In genomic region chr7:21579341-21580072, GRCh38 we compare ENCODE assay signal across 11 cellular contexts. TPM values are rescaled to one million over a fixed set of nuclear protein-coding genes. Genes with fewer than 3 reads are reported as not detected.
DNase-seq lines count a peak whose midpoint lies in the region; ATAC-seq and TF ChIP-seq lines count a peak whose summit lies in the region.
"Had no signal": no experiment of that assay in that cellular context is flagged by ENCODE, and none has a peak within 500 bp of the region (broad histone marks: within the 10 kb centered on the region; RNA-seq: fewer than 3 reads in every experiment).

No MANE protein-coding gene starts in this region.

- peaks cover 9% of the 10 kb centered on the region for H3K27me3 Mint-ChIP-seq in activated CD8-positive, alpha-beta T cell treated with anti-CD3 and anti-CD28 coated beads, Interleukin-2, amount 10 ng/mL, durations not matched to agents 7 days and 5 days (ENCODE audit: low read depth)

- no peak for TF ChIP-seq CTCF in RWPE2 (IDR thresholded peaks at IDR 0.05; ENCODE audit: poor library complexity, severe bottlenecking)
- TF ChIP-seq CTCF in left lung (IDR thresholded peaks at IDR 0.05): no peak

- H3K4me1 Mint-ChIP-seq in activated CD8-positive, alpha-beta T cell treated with anti-CD3 and anti-CD28 coated beads, Interleukin-2, amount 10 ng/mL, durations not matched to agents 7 days and 5 days (ENCODE audit: low read depth): no peaks in the 10 kb centered on the region

- intact Hi-C loops in left lung (cut with DNase I): no loop called here

- H3F3A ChIP-seq in GM23248 (ENCODE audit: insufficient read depth): no peaks in the 10 kb centered on the region

- WGBS in GM23248 (ENCODE audit: low coverage in 1 of 2, low lambda C conversion rate in 2 of 2, missing lambda C conversion rate in 2 of 2), 2 experiments: 15 to 23% methylated on average over 4 of the region's 4 CpGs

- peaks cover 9% of the 10 kb centered on the region; the same call in 1 of the 2 replicates for H3K4me1 ChIP-seq in GM23248 (ENCODE audit: insufficient read depth)
- peaks cover 14% of the 10 kb centered on the region for H3K4me1 ChIP-seq in RWPE2 (ENCODE audit: insufficient read depth, poor library complexity, severe bottlenecking)
- peaks cover 9 to 18% of the 10 kb centered on the region in 2 donors for H3K4me1 ChIP-seq in left lung

- no peaks in the 10 kb centered on the region for H3K27me3 ChIP-seq in GM23248 (replicated peaks; ENCODE audit: insufficient read depth)
- H3K27me3 ChIP-seq in RWPE2 (ENCODE audit: insufficient read depth, poor library complexity, severe bottlenecking): no peaks in the 10 kb centered on the region
- no peaks in the 10 kb centered on the region for H3K27me3 ChIP-seq in left lung

- H3K9ac ChIP-seq in GM23248: no peak overlapping the region

- peak overlapping the region; percentile 20; the same call in 1 of the 2 replicates for H2AFZ ChIP-seq in GM23248

- POLR2A ChIA-PET in activated CD8-positive, alpha-beta T cell treated with anti-CD3 and anti-CD28 coated beads, Interleukin-2, amount 10 ng/mL, durations not matched to agents 7 days and 5 days (lab: Charles Lee): no interaction called here

- CTCF ChIA-PET in activated CD8-positive, alpha-beta T cell treated with anti-CD3 and anti-CD28 coated beads, Interleukin-2, amount 10 ng/mL, durations not matched to agents 7 days and 5 days (lab: Charles Lee): no interaction called here

- H3K9me2 ChIP-seq in GM23248 (ENCODE audit: insufficient read depth): no peaks in the 10 kb centered on the region

- H3K36me3 Mint-ChIP-seq in activated CD8-positive, alpha-beta T cell treated with anti-CD3 and anti-CD28 coated beads, Interleukin-2, amount 10 ng/mL, durations not matched to agents 7 days and 5 days (ENCODE audit: low read depth): peaks cover 3% of the 10 kb centered on the region

- DNase-seq in GM23248 (peak; percentile 17), RWPE2 (ENCODE audit: low spot score) (no peak), left lung (no peak), activated gamma-delta T cell treated with Interleukin-2 at 50 U/mL for 16 hours (no peak), pons (ENCODE audit: low spot score) (no peak)
- no peak for DNase-seq in activated CD8-positive, alpha-beta T cell treated with anti-CD3 and anti-CD28 coated beads, Interleukin-2, amount 10 ng/mL, durations not matched to agents 7 days and 5 days
- DNase-seq: left cardiac atrium, posterior cingulate gyrus had no signal

- in situ Hi-C loops in GM23248 (cut with MboI): no loop called here

- no peak overlapping the region for H3K4me3 Mint-ChIP-seq in activated CD8-positive, alpha-beta T cell treated with anti-CD3 and anti-CD28 coated beads, Interleukin-2, amount 10 ng/mL, durations not matched to agents 7 days and 5 days

- no peaks in the 10 kb centered on the region for H3K36me3 ChIP-seq in GM23248 (ENCODE audit: low read depth)
- H3K36me3 ChIP-seq in RWPE2 (ENCODE audit: low read depth): no peaks in the 10 kb centered on the region
- H3K36me3 ChIP-seq in left lung: no peaks in the 10 kb centered on the region

- H3K4me2 ChIP-seq in GM23248 (ENCODE audit: unreplicated experiment): peak overlapping the region; percentile 21

- ATAC-seq in GM18502 (IDR thresholded peaks at IDR 0.05; ENCODE audit: poor library complexity, unreplicated experiment) (peak; percentile 43), RWPE2 (ENCODE audit: low read depth) (peak; percentile 13; the same call in 1 of the 3 replicates), left lung (peak; percentile 42), GM21381 (IDR thresholded peaks at IDR 0.05; ENCODE audit: unreplicated experiment) (no peak)
- no peak for ATAC-seq in activated CD8-positive, alpha-beta T cell treated with anti-CD3 and anti-CD28 coated beads, Interleukin-2, amount 10 ng/mL, durations not matched to agents 7 days and 5 days
- ATAC-seq: HepG2 had no signal

- no peaks in the 10 kb centered on the region for H3K79me2 ChIP-seq in GM23248 (ENCODE audit: insufficient read depth)

- peaks cover 10% of the 10 kb centered on the region for H3K9me3 Mint-ChIP-seq in activated CD8-positive, alpha-beta T cell treated with anti-CD3 and anti-CD28 coated beads, Interleukin-2, amount 10 ng/mL, durations not matched to agents 7 days and 5 days (ENCODE audit: insufficient read depth)

- no peak overlapping the region for H3K27ac ChIP-seq in GM23248
- no peak overlapping the region for H3K27ac ChIP-seq in RWPE2 (ENCODE audit: poor library complexity, severe bottlenecking)
- peak overlapping the region; percentile 39 to 45 for H3K27ac ChIP-seq in left lung

- H3K4me3 ChIP-seq in GM23248 (no peak overlapping the region), RWPE2 (ENCODE audit: severe bottlenecking) (no peak overlapping the region), left lung (no peak overlapping the region)

- H3K27ac Mint-ChIP-seq in activated CD8-positive, alpha-beta T cell treated with anti-CD3 and anti-CD28 coated beads, Interleukin-2, amount 10 ng/mL, durations not matched to agents 7 days and 5 days: no peak overlapping the region

- H4K20me1 ChIP-seq in GM23248 (ENCODE audit: insufficient read depth): no peaks in the 10 kb centered on the region; the same call in 1 of the 2 replicates

- no peaks in the 10 kb centered on the region for H3K9me3 ChIP-seq in GM23248 (ENCODE audit: low read depth)
- H3K9me3 ChIP-seq in RWPE2 (ENCODE audit: severe bottlenecking): no peaks in the 10 kb centered on the region
- peaks cover 0 to 12% of the 10 kb centered on the region in 2 donors for H3K9me3 ChIP-seq in left lung

RNA-seq across cellular contexts. Expression of gene DNAH11, which starts 36.7 kb away (rescaled TPM):
- total RNA-seq in GM23248 (2014; rRNA removed; shearing (Covaris generic)): 0.51 and 3.1 TPM in 2 replicates
- polyA plus RNA-seq in GM23248 (2016; fragmentation: Nextera tagmentation; extraction: Ambion mirVana): 0.91 and 1.3 TPM in 2 replicates
- total RNA-seq in left lung: 1 to 10 TPM; 2.8 to 5.1 TPM
- total RNA-seq in activated CD8-positive, alpha-beta T cell treated with anti-CD3 and anti-CD28 coated beads, Interleukin-2, amount 10 ng/mL, durations not matched to agents 7 days and 5 days: 1 to 10 TPM in 1 of 2 experiments, under 1 TPM in 1; 0.91 to 2.3 TPM
- total RNA-seq: HepG2 had no signal
- polyA plus RNA-seq: HepG2 had no signal

Comparison
In these comparisons a context has a peak if more than half of its experiments do, and no peak if none do; other contexts are left out.
1. ATAC-seq: peak in GM18502 (single experiment), RWPE2 (single experiment) and left lung (single experiment); none in GM21381 (single experiment) and activated CD8-positive, alpha-beta T cell treated with anti-CD3 and anti-CD28 coated beads, Interleukin-2, amount 10 ng/mL, durations not matched to agents 7 days and 5 days (single experiment).
2. H3K27ac ChIP-seq: peak in left lung (2 of 2); none in GM23248 (single experiment) and RWPE2 (single experiment).